1 cellular context compared by ENCODE assay signal in the genomic region with DNA sequence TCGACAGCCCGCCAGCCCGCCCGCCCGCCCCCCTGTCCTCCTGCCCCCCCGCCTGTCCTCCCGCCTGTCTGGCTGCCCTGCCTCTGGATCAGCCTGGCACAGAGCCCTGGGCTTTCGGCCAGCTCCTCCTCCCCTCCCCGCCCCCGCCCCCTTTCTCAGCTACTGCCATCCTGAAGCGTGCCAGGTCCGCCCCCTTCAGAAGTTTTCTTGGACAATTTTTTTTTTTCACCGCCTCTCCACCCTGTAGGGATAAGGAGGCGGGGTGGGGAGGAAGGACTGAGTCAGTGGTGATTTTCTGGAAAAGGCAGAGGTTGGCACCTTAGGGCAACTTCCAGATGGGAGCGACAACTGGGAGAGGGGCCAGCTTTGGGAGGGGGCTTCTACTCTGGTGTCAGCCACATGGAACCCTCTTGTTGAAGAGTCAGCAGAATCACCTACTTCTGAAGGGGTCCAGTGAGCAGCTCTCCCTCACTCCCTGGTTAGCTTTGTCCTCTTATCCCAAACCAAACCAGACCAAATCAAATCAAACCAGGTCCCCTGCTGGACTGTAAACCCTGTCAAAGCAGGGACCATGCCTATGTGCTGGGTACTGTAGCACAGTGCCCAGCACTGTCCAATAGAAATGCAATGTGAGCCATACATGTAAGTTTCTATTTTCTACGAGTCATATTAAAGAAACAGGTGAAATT.
TF ChIP-seq lines count a peak whose summit lies in the region.

No MANE protein-coding gene starts in this region.

TF ChIP-seq in WTC11, 78 proteins besides CTCF, POLR2A, EP300 and RAD21 (continued from another document):
- TF ChIP-seq, protein P1, sequence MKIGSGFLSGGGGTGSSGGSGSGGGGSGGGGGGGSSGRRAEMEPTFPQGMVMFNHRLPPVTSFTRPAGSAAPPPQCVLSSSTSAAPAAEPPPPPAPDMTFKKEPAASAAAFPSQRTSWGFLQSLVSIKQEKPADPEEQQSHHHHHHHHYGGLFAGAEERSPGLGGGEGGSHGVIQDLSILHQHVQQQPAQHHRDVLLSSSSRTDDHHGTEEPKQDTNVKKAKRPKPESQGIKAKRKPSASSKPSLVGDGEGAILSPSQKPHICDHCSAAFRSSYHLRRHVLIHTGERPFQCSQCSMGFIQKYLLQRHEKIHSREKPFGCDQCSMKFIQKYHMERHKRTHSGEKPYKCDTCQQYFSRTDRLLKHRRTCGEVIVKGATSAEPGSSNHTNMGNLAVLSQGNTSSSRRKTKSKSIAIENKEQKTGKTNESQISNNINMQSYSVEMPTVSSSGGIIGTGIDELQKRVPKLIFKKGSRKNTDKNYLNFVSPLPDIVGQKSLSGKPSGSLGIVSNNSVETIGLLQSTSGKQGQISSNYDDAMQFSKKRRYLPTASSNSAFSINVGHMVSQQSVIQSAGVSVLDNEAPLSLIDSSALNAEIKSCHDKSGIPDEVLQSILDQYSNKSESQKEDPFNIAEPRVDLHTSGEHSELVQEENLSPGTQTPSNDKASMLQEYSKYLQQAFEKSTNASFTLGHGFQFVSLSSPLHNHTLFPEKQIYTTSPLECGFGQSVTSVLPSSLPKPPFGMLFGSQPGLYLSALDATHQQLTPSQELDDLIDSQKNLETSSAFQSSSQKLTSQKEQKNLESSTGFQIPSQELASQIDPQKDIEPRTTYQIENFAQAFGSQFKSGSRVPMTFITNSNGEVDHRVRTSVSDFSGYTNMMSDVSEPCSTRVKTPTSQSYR (CRISPR knock-in tag; IDR thresholded peaks at IDR 0.05), result no peak
- TF ChIP-seq, protein P2, sequence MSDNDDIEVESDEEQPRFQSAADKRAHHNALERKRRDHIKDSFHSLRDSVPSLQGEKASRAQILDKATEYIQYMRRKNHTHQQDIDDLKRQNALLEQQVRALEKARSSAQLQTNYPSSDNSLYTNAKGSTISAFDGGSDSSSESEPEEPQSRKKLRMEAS (CRISPR knock-in tag; IDR thresholded peaks at IDR 0.05), result no peak
- TF ChIP-seq, protein P3, sequence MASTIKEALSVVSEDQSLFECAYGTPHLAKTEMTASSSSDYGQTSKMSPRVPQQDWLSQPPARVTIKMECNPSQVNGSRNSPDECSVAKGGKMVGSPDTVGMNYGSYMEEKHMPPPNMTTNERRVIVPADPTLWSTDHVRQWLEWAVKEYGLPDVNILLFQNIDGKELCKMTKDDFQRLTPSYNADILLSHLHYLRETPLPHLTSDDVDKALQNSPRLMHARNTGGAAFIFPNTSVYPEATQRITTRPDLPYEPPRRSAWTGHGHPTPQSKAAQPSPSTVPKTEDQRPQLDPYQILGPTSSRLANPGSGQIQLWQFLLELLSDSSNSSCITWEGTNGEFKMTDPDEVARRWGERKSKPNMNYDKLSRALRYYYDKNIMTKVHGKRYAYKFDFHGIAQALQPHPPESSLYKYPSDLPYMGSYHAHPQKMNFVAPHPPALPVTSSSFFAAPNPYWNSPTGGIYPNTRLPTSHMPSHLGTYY (CRISPR knock-in tag; IDR thresholded peaks at IDR 0.05), result no peak
- TF ChIP-seq MXD4 (CRISPR knock-in tag; IDR thresholded peaks at IDR 0.05; ENCODE audit: borderline replicate concordance), result no peak
- no peak for TF ChIP-seq TEAD1 (CRISPR knock-in tag; IDR thresholded peaks at IDR 0.05)
